Comparison of ENCODE assay signal across 18 cellular contexts in the genomic region with DNA sequence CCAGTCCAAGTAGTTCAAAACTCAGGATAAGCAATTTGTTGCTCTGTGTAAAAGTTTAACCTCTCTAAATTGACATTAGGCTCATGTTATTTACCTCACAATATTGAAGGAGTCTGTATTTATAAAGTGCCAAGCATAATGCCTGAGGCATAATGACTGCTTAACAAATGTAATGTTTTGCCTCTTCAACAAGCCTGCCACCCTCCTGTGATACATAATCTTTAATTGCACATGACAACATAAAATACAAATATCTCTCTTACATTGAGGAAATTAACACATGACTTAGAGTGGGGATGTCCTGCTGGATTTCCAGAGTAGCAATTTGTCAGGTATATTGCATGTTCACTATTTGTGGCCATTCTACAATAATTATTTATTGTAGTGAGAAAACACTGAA.
"Had no signal": no experiment of that assay in that cellular context is flagged by ENCODE, and none has a peak within 500 bp of the region (broad histone marks: within the 10 kb centered on the region; RNA-seq: fewer than 3 reads in every experiment).

No MANE protein-coding gene starts in this region.

- DNase-seq: activated CD4-positive, alpha-beta T cell treated with anti-CD3 and anti-CD28 coated beads, Interleukin-2, amount 10 ng/mL, durations not matched to agents 7 days and 5 days; activated CD4-positive, CD25-positive, alpha-beta regulatory T cell; activated CD8-positive, alpha-beta memory T cell treated with anti-CD3 and anti-CD28 coated beads, Interleukin-2, amount 50 U/mL, for 48 hours; activated gamma-delta T cell treated with Interleukin-2 at 50 U/mL for 16 hours; activated T-cell treated with anti-CD3 and anti-CD28 coated beads, Interleukin-2, amount 50 U/mL, for 72 hours; amygdala; body of pancreas; caudate nucleus; hippocampal formation; kidney; left ventricle myocardium inferior; mucosa of descending colon; naive thymus-derived CD4-positive, alpha-beta T cell; pancreas; retina; stimulated activated CD4-positive, alpha-beta T cell treated with anti-CD3 and anti-CD28 coated beads, Interleukin-12 subunit alpha, Interleukin-12 subunit beta, amount 100 ng/mL, for 4 hours; stimulated activated CD4-positive, alpha-beta T cell treated with anti-CD3 and anti-CD28 coated beads, Interleukin-2, amount 100 ng/mL, for 24 hours; thyroid gland had no signal
